In genomic region chr18:24200494-24200893, GRCh38 we compare ENCODE assay signal across 22 cellular contexts.
DNase-seq lines count a peak whose midpoint lies in the region; TF ChIP-seq lines count a peak whose summit lies in the region.
"Had no signal": no experiment of that assay in that cellular context is flagged by ENCODE, and none has a peak within 500 bp of the region (broad histone marks: within the 10 kb centered on the region; RNA-seq: fewer than 3 reads in every experiment).

No MANE protein-coding gene starts in this region.

- DNase-seq in dorsolateral prefrontal cortex (no peak), mesothelial cell of epicardium (ENCODE audit: low spot score in 2 of 2, unreplicated experiment in 2 of 2) (no peak), putamen (ENCODE audit: low spot score) (peak; percentile 61), SHP77 (lab: John Stamatoyannopoulos, UW) (no peak), transverse colon (no peak), activated gamma-delta T cell treated with Interleukin-2 at 50 U/mL for 16 hours (no peak)
- DNase-seq in activated CD4-positive, alpha-beta T cell treated with anti-CD3 and anti-CD28 coated beads, Interleukin-2, amount 10 ng/mL, durations not matched to agents 24 days and 14 days: no peak
- DNase-seq: AML-193; CD4-positive, alpha-beta T cell; COR-L47; HCEC 1CT; KBM-7; MG63; NCI-H2029; NCI-H446; NCI-H524 treated with DMSO at 0.1 percent for 48 hours; NCI-H774; PC-3 had no signal

- H3K27ac ChIP-seq in dorsolateral prefrontal cortex (peak overlapping the region; percentile 82 to 100 (median 97)), transverse colon (no peak overlapping the region)
- H3K27ac ChIP-seq: A549; BLaER1 treated with 17β-estradiol and CSF1 and Interleukin-3, amounts not matched to agents 10 nM and 100 nM; SJSA1 had no signal

- H3K27me3 Mint-ChIP-seq in brain (peaks cover 3% of the 10 kb centered on the region), mesothelial cell of epicardium (ENCODE audit: low read depth) (no peaks in the 10 kb centered on the region)
- H3K27me3 Mint-ChIP-seq in activated CD4-positive, alpha-beta T cell treated with anti-CD3 and anti-CD28 coated beads, Interleukin-2, amount 10 ng/mL, durations not matched to agents 24 days and 14 days: peaks cover 11% of the 10 kb centered on the region
- H3K27me3 Mint-ChIP-seq: CD4-positive, alpha-beta T cell had no signal

- intact Hi-C loops in dorsolateral prefrontal cortex (cut with DNase I) (loop anchor here (2.0 kb wide), 1 partner anchor 70 kb away; no protein-coding TSS in a partner anchor), transverse colon (cut with DNase I; ENCODE audit: low total_unique reads) (no loop called here)
- intact Hi-C loops in activated CD4-positive, alpha-beta T cell treated with anti-CD3 and anti-CD28 coated beads, Interleukin-2, amount 10 ng/mL, durations not matched to agents 24 days and 14 days (cut with micrococcal nuclease): no loop called here

- no peaks in the 10 kb centered on the region for H3K36me3 ChIP-seq in transverse colon
- H3K36me3 ChIP-seq: BLaER1 treated with 17β-estradiol and CSF1 and Interleukin-3, amounts not matched to agents 10 nM and 100 nM; MG63; SJSA1 had no signal

- TF ChIP-seq EP300 in transverse colon (IDR thresholded peaks at IDR 0.05; ENCODE audit: low read depth): no peak

- WGBS in transverse colon (ENCODE audit: low coverage in 1 of 2), 2 donors: 47 to 73% methylated on average over 3 to 5 of the region's 5 CpGs

- H3K4me3 ChIP-seq in dorsolateral prefrontal cortex (peak overlapping the region in 29 of 59 donors; percentile 1 to 41 (median 15)), transverse colon (no peak overlapping the region)
- H3K4me3 ChIP-seq: A549; BLaER1 treated with 17β-estradiol and CSF1 and Interleukin-3, amounts not matched to agents 10 nM and 100 nM; MG63; SJSA1 had no signal

- no peaks in the 10 kb centered on the region for H3K9me3 ChIP-seq in transverse colon
- H3K9me3 ChIP-seq: A549; BLaER1 treated with 17β-estradiol and CSF1 and Interleukin-3, amounts not matched to agents 10 nM and 100 nM; MG63; SJSA1 had no signal

- H3K4me3 Mint-ChIP-seq in brain (peak overlapping the region in 1 of 5 experiments; percentile 16), mesothelial cell of epicardium (no peak overlapping the region)
- H3K4me3 Mint-ChIP-seq in activated CD4-positive, alpha-beta T cell treated with anti-CD3 and anti-CD28 coated beads, Interleukin-2, amount 10 ng/mL, durations not matched to agents 24 days and 14 days: no peak overlapping the region
- H3K4me3 Mint-ChIP-seq: CD4-positive, alpha-beta T cell had no signal

- no peaks in the 10 kb centered on the region for H3K27me3 ChIP-seq in dorsolateral prefrontal cortex
- no peaks in the 10 kb centered on the region for H3K27me3 ChIP-seq in transverse colon
- H3K27me3 ChIP-seq: BLaER1 treated with 17β-estradiol and CSF1 and Interleukin-3, amounts not matched to agents 10 nM and 100 nM; MG63; SJSA1 had no signal

- TF ChIP-seq POLR2A in transverse colon (IDR thresholded peaks at IDR 0.05): no peak

- peaks cover 11% of the 10 kb centered on the region for H3K36me3 Mint-ChIP-seq in brain
- peaks cover 2% of the 10 kb centered on the region for H3K36me3 Mint-ChIP-seq in mesothelial cell of epicardium
- H3K36me3 Mint-ChIP-seq in activated CD4-positive, alpha-beta T cell treated with anti-CD3 and anti-CD28 coated beads, Interleukin-2, amount 10 ng/mL, durations not matched to agents 24 days and 14 days (ENCODE audit: low read depth): no peaks in the 10 kb centered on the region

- no peaks in the 10 kb centered on the region for H3K9me3 Mint-ChIP-seq in brain
- no peaks in the 10 kb centered on the region for H3K9me3 Mint-ChIP-seq in mesothelial cell of epicardium
- no peaks in the 10 kb centered on the region for H3K9me3 Mint-ChIP-seq in activated CD4-positive, alpha-beta T cell treated with anti-CD3 and anti-CD28 coated beads, Interleukin-2, amount 10 ng/mL, durations not matched to agents 24 days and 14 days
- H3K9me3 Mint-ChIP-seq: CD4-positive, alpha-beta T cell had no signal

- no peak for TF ChIP-seq CTCF in brain (conservative IDR thresholded peaks at IDR 0.05)
- TF ChIP-seq CTCF in dorsolateral prefrontal cortex (IDR thresholded peaks at IDR 0.05 in 54 of 56, conservative IDR thresholded peaks at IDR 0.05 in 2 of 56; ENCODE audit: low read depth in 1 of 56, partially characterized antibody in 56 of 56): no peak
- no peak for TF ChIP-seq CTCF in mesothelial cell of epicardium (IDR thresholded peaks at IDR 0.05; ENCODE audit: unreplicated experiment)
- TF ChIP-seq CTCF in transverse colon (IDR thresholded peaks at IDR 0.05): no peak

- H3K4me1 Mint-ChIP-seq in brain (peaks cover 47% of the 10 kb centered on the region), mesothelial cell of epicardium (peaks cover 19% of the 10 kb centered on the region)
- no peaks in the 10 kb centered on the region for H3K4me1 Mint-ChIP-seq in activated CD4-positive, alpha-beta T cell treated with anti-CD3 and anti-CD28 coated beads, Interleukin-2, amount 10 ng/mL, durations not matched to agents 24 days and 14 days

- no peaks in the 10 kb centered on the region for H3K4me1 ChIP-seq in transverse colon
- H3K4me1 ChIP-seq: A549; BLaER1 treated with 17β-estradiol and CSF1 and Interleukin-3, amounts not matched to agents 10 nM and 100 nM; SJSA1 had no signal

- H3K27ac Mint-ChIP-seq in brain: peak overlapping the region in 4 of 5 experiments; percentile 11 to 81 (median 61)
- peak overlapping the region; percentile 52 for H3K27ac Mint-ChIP-seq in mesothelial cell of epicardium
- no peak overlapping the region for H3K27ac Mint-ChIP-seq in activated CD4-positive, alpha-beta T cell treated with anti-CD3 and anti-CD28 coated beads, Interleukin-2, amount 10 ng/mL, durations not matched to agents 24 days and 14 days
- H3K27ac Mint-ChIP-seq: CD4-positive, alpha-beta T cell had no signal

- in situ Hi-C loops in transverse colon (cut with MboI; ENCODE audit: low pct_ligation_motif_present in 1 of 4, low pct_unique_long_range_greater_than_20kb in 1 of 4, low sequenced_read_pairs in 3 of 4): no loop called here

Comparison
In these comparisons a context has a peak if more than half of its experiments do, and no peak if none do; other contexts are left out.
1. H3K27ac ChIP-seq: peak in dorsolateral prefrontal cortex (59 of 59); none in transverse colon (0 of 4).
2. intact Hi-C loops: an anchor here in dorsolateral prefrontal cortex (2.0 kb wide); none called in transverse colon and activated CD4-positive, alpha-beta T cell treated with anti-CD3 and anti-CD28 coated beads, Interleukin-2, amount 10 ng/mL, durations not matched to agents 24 days and 14 days.